Comparison of ENCODE assay signal across 15 cellular contexts in the genomic region with DNA sequence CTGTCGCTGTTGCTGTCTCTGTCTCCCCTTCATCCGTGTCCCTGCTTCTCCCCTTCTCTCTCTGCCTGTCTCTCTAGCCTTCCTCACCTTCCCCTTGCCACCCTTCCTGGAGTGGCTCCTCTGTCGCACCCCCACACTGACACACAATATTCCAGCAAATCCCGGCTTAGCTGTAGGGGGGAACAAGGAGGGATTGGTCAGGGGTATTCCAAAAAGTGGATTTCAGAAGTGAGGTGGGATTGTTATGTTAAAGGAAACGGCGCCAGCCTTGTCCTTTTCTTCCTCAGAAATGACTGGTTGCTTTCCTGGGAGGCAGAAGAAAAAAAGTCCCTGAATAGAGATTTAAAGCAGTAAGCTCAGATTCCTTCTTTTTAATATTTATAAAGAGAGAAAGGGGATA.
DNase-seq lines count a peak whose midpoint lies in the region; ATAC-seq and TF ChIP-seq lines count a peak whose summit lies in the region.
"Had no signal": no experiment of that assay in that cellular context is flagged by ENCODE, and none has a peak within 500 bp of the region (broad histone marks: within the 10 kb centered on the region; RNA-seq: fewer than 3 reads in every experiment).

No MANE protein-coding gene starts in this region.

- peaks cover 66% of the 10 kb centered on the region for H3K4me1 Mint-ChIP-seq in chondrocyte (ENCODE audit: low read depth)
- H3K4me1 Mint-ChIP-seq in stimulated activated memory B cell treated with anti-CD40 and anti-IgM and Interleukin-4, amounts not matched to agents 10 μg/mL and 1 μg/mL and 100 μg/mL, for 72 hours = peaks cover 60% of the 10 kb centered on the region
- H3K4me1 Mint-ChIP-seq in activated T-helper 2 cell treated with anti-CD3 and anti-CD28 coated beads, Interferon-gamma antibody, Interleukin-2, Interleukin-4, amounts not matched to agents 10 μg/mL and 5 μg/mL and 100 μg/mL, durations not matched to agents 14 hours and 24 hours and 36 hours (ENCODE audit: low read depth) = no peaks in the 10 kb centered on the region

- H3K27ac ChIP-seq in HL-60 (replicated peaks) = peak overlapping the region; percentile 87
- H3K27ac ChIP-seq in lower lobe of right lung = peak overlapping the region; percentile 70
- H3K27ac ChIP-seq: RWPE1 had no signal

- no peaks in the 10 kb centered on the region for H3K36me3 ChIP-seq in lower lobe of right lung
- H3K36me3 ChIP-seq: BE2C had no signal

- DNase-seq in HL-60 (ENCODE audit: low read depth in 1 of 2, low spot score in 1 of 2) (no peak), chondrocyte (ENCODE audit: low spot score) (no peak), lower lobe of right lung (no peak), NCI-H1417 (lab: John Stamatoyannopoulos, UW) (no peak), medulla oblongata (ENCODE audit: extremely low spot score) (no peak), AG08396 (ENCODE audit: low spot score) (no peak)
- DNase-seq in activated T-helper 2 cell treated with anti-CD3 and anti-CD28 coated beads, Interferon-gamma antibody, Interleukin-2, Interleukin-4, amounts not matched to agents 10 μg/mL and 5 μg/mL and 100 μg/mL, durations not matched to agents 14 hours and 24 hours and 36 hours (ENCODE audit: low spot score) = no peak
- DNase-seq: activated T-cell treated with anti-CD3 and anti-CD28 coated beads, Interleukin-2, amount 50 U/mL, for 72 hours; BE2C; NCI-H187; NCI-H69 had no signal

- intact Hi-C loops in lower lobe of right lung (cut with DNase I) = no loop called here
- intact Hi-C loops in activated T-helper 2 cell treated with anti-CD3 and anti-CD28 coated beads, Interferon-gamma antibody, Interleukin-2, Interleukin-4, amounts not matched to agents 10 μg/mL and 5 μg/mL and 100 μg/mL, durations not matched to agents 14 hours and 24 hours and 36 hours (cut with micrococcal nuclease) = no loop called here

- peaks cover 46% of the 10 kb centered on the region for H3K4me1 ChIP-seq in lower lobe of right lung
- H3K4me1 ChIP-seq: BE2C had no signal

- no peak for TF ChIP-seq CTCF in HL-60 (IDR thresholded peaks at IDR 0.05; ENCODE audit: insufficient read depth, low read length)
- no peak for TF ChIP-seq CTCF in chondrocyte (IDR thresholded peaks at IDR 0.05)
- no peak for TF ChIP-seq CTCF in lower lobe of right lung (IDR thresholded peaks at IDR 0.05)

- peak overlapping the region; percentile 65 for H3K27ac Mint-ChIP-seq in chondrocyte (ENCODE audit: unreplicated experiment)
- H3K27ac Mint-ChIP-seq in stimulated activated memory B cell treated with anti-CD40 and anti-IgM and Interleukin-4, amounts not matched to agents 10 μg/mL and 1 μg/mL and 100 μg/mL, for 72 hours = peak overlapping the region; percentile 20
- no peak overlapping the region for H3K27ac Mint-ChIP-seq in activated T-helper 2 cell treated with anti-CD3 and anti-CD28 coated beads, Interferon-gamma antibody, Interleukin-2, Interleukin-4, amounts not matched to agents 10 μg/mL and 5 μg/mL and 100 μg/mL, durations not matched to agents 14 hours and 24 hours and 36 hours
- H3K27ac Mint-ChIP-seq: activated T-cell treated with anti-CD3 and anti-CD28 coated beads, Interleukin-2, amount 50 U/mL, for 72 hours; T-helper 2 cell treated with Interferon-gamma antibody and Interleukin-4, amounts not matched to agents 5 μg/mL and 100 μg/mL, for 36 hours had no signal

- H3K9me3 Mint-ChIP-seq in chondrocyte (ENCODE audit: low read depth) = peaks cover 21% of the 10 kb centered on the region
- H3K9me3 Mint-ChIP-seq in stimulated activated memory B cell treated with anti-CD40 and anti-IgM and Interleukin-4, amounts not matched to agents 10 μg/mL and 1 μg/mL and 100 μg/mL, for 72 hours = peaks cover 7% of the 10 kb centered on the region
- peaks cover 19% of the 10 kb centered on the region for H3K9me3 Mint-ChIP-seq in activated T-helper 2 cell treated with anti-CD3 and anti-CD28 coated beads, Interferon-gamma antibody, Interleukin-2, Interleukin-4, amounts not matched to agents 10 μg/mL and 5 μg/mL and 100 μg/mL, durations not matched to agents 14 hours and 24 hours and 36 hours

- ATAC-seq in lower lobe of right lung = no peak
- ATAC-seq in stimulated activated memory B cell treated with anti-CD40 and anti-IgM and Interleukin-4, amounts not matched to agents 10 μg/mL and 1 μg/mL and 100 μg/mL, for 72 hours = no peak
- ATAC-seq: activated T-cell treated with anti-CD3 and anti-CD28 coated beads, Interleukin-2, amount 50 U/mL, for 72 hours; body of pancreas had no signal

- H3K27me3 ChIP-seq in HL-60 (ENCODE audit: insufficient read depth, poor library complexity, severe bottlenecking) (no peaks in the 10 kb centered on the region), lower lobe of right lung (ENCODE audit: low read depth) (peaks cover 10% of the 10 kb centered on the region)
- H3K27me3 ChIP-seq: BE2C, body of pancreas had no signal

- H3K27me3 Mint-ChIP-seq in chondrocyte (ENCODE audit: low read depth) = no peaks in the 10 kb centered on the region
- H3K27me3 Mint-ChIP-seq in stimulated activated memory B cell treated with anti-CD40 and anti-IgM and Interleukin-4, amounts not matched to agents 10 μg/mL and 1 μg/mL and 100 μg/mL, for 72 hours = no peaks in the 10 kb centered on the region
- peaks cover 41% of the 10 kb centered on the region for H3K27me3 Mint-ChIP-seq in activated T-helper 2 cell treated with anti-CD3 and anti-CD28 coated beads, Interferon-gamma antibody, Interleukin-2, Interleukin-4, amounts not matched to agents 10 μg/mL and 5 μg/mL and 100 μg/mL, durations not matched to agents 14 hours and 24 hours and 36 hours (ENCODE audit: low read depth)

- H3K9me3 ChIP-seq in lower lobe of right lung = peaks cover 10% of the 10 kb centered on the region
- H3K9me3 ChIP-seq: BE2C, body of pancreas had no signal

- H3K36me3 Mint-ChIP-seq in chondrocyte (ENCODE audit: low read depth) = peaks cover 2% of the 10 kb centered on the region
- H3K36me3 Mint-ChIP-seq in stimulated activated memory B cell treated with anti-CD40 and anti-IgM and Interleukin-4, amounts not matched to agents 10 μg/mL and 1 μg/mL and 100 μg/mL, for 72 hours = peaks cover 18% of the 10 kb centered on the region
- H3K36me3 Mint-ChIP-seq in activated T-helper 2 cell treated with anti-CD3 and anti-CD28 coated beads, Interferon-gamma antibody, Interleukin-2, Interleukin-4, amounts not matched to agents 10 μg/mL and 5 μg/mL and 100 μg/mL, durations not matched to agents 14 hours and 24 hours and 36 hours (ENCODE audit: low read depth) = no peaks in the 10 kb centered on the region

- H3K4me3 ChIP-seq in HL-60 (replicated peaks; ENCODE audit: insufficient read depth, low read length) = no peak overlapping the region
- no peak overlapping the region for H3K4me3 ChIP-seq in lower lobe of right lung
- H3K4me3 ChIP-seq: body of pancreas had no signal

- H3K4me3 Mint-ChIP-seq in chondrocyte (ENCODE audit: unreplicated experiment) = no peak overlapping the region
- no peak overlapping the region for H3K4me3 Mint-ChIP-seq in stimulated activated memory B cell treated with anti-CD40 and anti-IgM and Interleukin-4, amounts not matched to agents 10 μg/mL and 1 μg/mL and 100 μg/mL, for 72 hours
- H3K4me3 Mint-ChIP-seq in activated T-helper 2 cell treated with anti-CD3 and anti-CD28 coated beads, Interferon-gamma antibody, Interleukin-2, Interleukin-4, amounts not matched to agents 10 μg/mL and 5 μg/mL and 100 μg/mL, durations not matched to agents 14 hours and 24 hours and 36 hours (ENCODE audit: low read depth) = no peak overlapping the region
- H3K4me3 Mint-ChIP-seq: activated T-cell treated with anti-CD3 and anti-CD28 coated beads, Interleukin-2, amount 50 U/mL, for 72 hours; T-helper 2 cell treated with Interferon-gamma antibody and Interleukin-4, amounts not matched to agents 5 μg/mL and 100 μg/mL, for 36 hours had no signal
